In genomic region chr7:45089314-45089891, GRCh38 we compare ENCODE assay signal across 8 cellular contexts. TPM values are rescaled to one million over a fixed set of nuclear protein-coding genes. Genes with fewer than 3 reads are reported as not detected.
DNase-seq lines count a peak whose midpoint lies in the region; ATAC-seq and FAIRE-seq lines count a peak whose summit lies in the region.

No MANE protein-coding gene starts in this region.

- DNase-seq in GM18507 (ENCODE audit: extremely low spot score, insufficient read length, low read depth) (peak; percentile 38), NCI-H446 treated with DMSO at 0.1 percent for 48 hours (lab: John Stamatoyannopoulos, UW) (peak; percentile 35), epidermal melanocyte (ENCODE audit: insufficient read length, low spot score) (peak; percentile 53), SIG-M5 treated with dmso at 0.1 percent for 504 hours (lab: John Stamatoyannopoulos, UW; ENCODE audit: unreplicated experiment) (no peak)
- peak; percentile 68 for DNase-seq in activated T-cell treated with anti-CD3 and anti-CD28 coated beads, Interleukin-2, amount 50 U/mL, for 1 hour
- DNase-seq in stimulated activated CD8-positive, alpha-beta memory T cell treated with anti-CD3 and anti-CD28 coated beads, Interleukin-15, amount 100 ng/mL, for 24 hours (ENCODE audit: low read depth) = peak; percentile 38

- H3K4me3 ChIP-seq in mesodermal cell (ENCODE audit: extremely low read depth, insufficient read depth, low read length, poor library complexity, severe bottlenecking) = peak overlapping the region; percentile 53

- no peaks in the 10 kb centered on the region for H3K4me1 ChIP-seq in mesodermal cell (ENCODE audit: control insufficient read depth, insufficient read depth, low read length, poor library complexity, severe bottlenecking)

- no peak overlapping the region for H3K27ac ChIP-seq in mesodermal cell (ENCODE audit: low read depth, low read length, severe bottlenecking)

- no peaks in the 10 kb centered on the region for H3K9me3 ChIP-seq in mesodermal cell (ENCODE audit: control insufficient read depth, low read length)

- 6 to 7% methylated on average over 12 to 13 of the region's 22 CpGs for WGBS in mesodermal cell (ENCODE audit: insufficient coverage in 2 of 2), 2 experiments

- H3K36me3 ChIP-seq in mesodermal cell (ENCODE audit: control insufficient read depth, insufficient read depth, low read length) = no peaks in the 10 kb centered on the region

- no peak for FAIRE-seq in GM18507 (lab: Jason Lieb, UNC)

- no peak for ATAC-seq in HG02885 (IDR thresholded peaks at IDR 0.05; ENCODE audit: poor library complexity, unreplicated experiment)

RNA-seq across cellular contexts. Expression of gene NACAD, which starts 0.6 kb away (rescaled TPM):
- 12.4 TPM for polyA plus RNA-seq in mesodermal cell (2013, experiment 1 of 2)
- 8.3 TPM for polyA plus RNA-seq in mesodermal cell (2013, experiment 2 of 2)

RNA-seq across cellular contexts. Expression of gene TBRG4, which starts 22.1 kb away (rescaled TPM):
- 54.6 TPM for polyA plus RNA-seq in mesodermal cell (2013, experiment 1 of 2)
- polyA plus RNA-seq in mesodermal cell (2013, experiment 2 of 2) = 47.1 TPM
